ENCODE assay signal across 1 cellular context in genomic region chr15:29133791-29134190, GRCh38.
TF ChIP-seq lines count a peak whose summit lies in the region.

No MANE protein-coding gene starts in this region.

TF ChIP-seq in HepG2, 621 proteins besides CTCF, POLR2A, EP300 and RAD21 (continued from another document):
- TF ChIP-seq ZBTB26 (CRISPR knock-in tag; IDR thresholded peaks at IDR 0.05; ENCODE audit: borderline replicate concordance) (no peak), HBP1 (CRISPR knock-in tag; IDR thresholded peaks at IDR 0.05; ENCODE audit: low read depth) (no peak), ZNF646 (CRISPR knock-in tag; IDR thresholded peaks at IDR 0.05) (no peak), ZC3H13 (CRISPR knock-in tag; IDR thresholded peaks at IDR 0.05) (no peak), ZNF367 (CRISPR knock-in tag; IDR thresholded peaks at IDR 0.05; ENCODE audit: borderline replicate concordance) (no peak), HOXA3 (CRISPR knock-in tag; IDR thresholded peaks at IDR 0.05) (no peak), ELK4 (CRISPR knock-in tag; IDR thresholded peaks at IDR 0.05; ENCODE audit: borderline replicate concordance) (no peak), ZNF383 (CRISPR knock-in tag; IDR thresholded peaks at IDR 0.05; ENCODE audit: borderline replicate concordance) (no peak), JUNB (CRISPR knock-in tag; IDR thresholded peaks at IDR 0.05; ENCODE audit: borderline replicate concordance) (no peak)
